Comparison of ENCODE assay signal across 14 cellular contexts in genomic region chr6:72689107-72689954, GRCh38.
A peak's percentile ranks its signal among the peaks of the same experiment; 100 is the strongest.
DNase-seq lines count a peak whose midpoint lies in the region; ATAC-seq, FAIRE-seq and TF ChIP-seq lines count a peak whose summit lies in the region.
"Had no signal": no experiment of that assay in that cellular context is flagged by ENCODE, and none has a peak within 500 bp of the region (broad histone marks: within the 10 kb centered on the region; RNA-seq: fewer than 3 reads in every experiment).

No MANE protein-coding gene starts in this region.

- no peak for TF ChIP-seq CTCF in fibroblast of mammary gland (conservative IDR thresholded peaks at IDR 0.05; ENCODE audit: control insufficient read depth, insufficient read depth, low read depth, low read length)
- TF ChIP-seq CTCF in CD14-positive monocyte (IDR thresholded peaks at IDR 0.05) = no peak

- no peak overlapping the region for H3K4me3 ChIP-seq in fibroblast of mammary gland (ENCODE audit: control insufficient read depth, low read depth, low read length)
- H3K4me3 ChIP-seq: skin epidermis, transverse colon had no signal

- intact Hi-C loops in CD14-positive monocyte (cut with micrococcal nuclease) = no loop called here

- DNase-seq in GM18507 (ENCODE audit: extremely low spot score, insufficient read length, low read depth) (peak; percentile 54), fibroblast of mammary gland (ENCODE audit: low read depth) (peak; percentile 42), NCI-H2227 (lab: John Stamatoyannopoulos, UW; ENCODE audit: unreplicated experiment) (no peak), NCI-H1436 treated with DMSO at 0.1 percent for 48 hours (lab: John Stamatoyannopoulos, UW) (no peak), CD14-positive monocyte (ENCODE audit: low spot score) (no peak), foreskin melanocyte (no peak)
- DNase-seq: effector memory CD8-positive, alpha-beta T cell; KG1; left ventricle myocardium superior; transverse colon had no signal

- no peaks in the 10 kb centered on the region for H3K4me1 Mint-ChIP-seq in CD14-positive monocyte

- peak; percentile 92 for ATAC-seq in GM21423 (IDR thresholded peaks at IDR 0.05; ENCODE audit: unreplicated experiment)
- peak; percentile 78 for ATAC-seq in HG03108 (IDR thresholded peaks at IDR 0.05; ENCODE audit: unreplicated experiment)
- ATAC-seq: effector memory CD8-positive, alpha-beta T cell; left ventricle myocardium superior had no signal

- no peaks in the 10 kb centered on the region for H3K9me3 Mint-ChIP-seq in CD14-positive monocyte
- H3K9me3 Mint-ChIP-seq: activated T-helper 2 cell treated with anti-CD3 and anti-CD28 coated beads, Interferon-gamma antibody, Interleukin-2, Interleukin-4, amounts not matched to agents 10 μg/mL and 5 μg/mL and 100 μg/mL, durations not matched to agents 14 hours and 24 hours and 36 hours; effector memory CD8-positive, alpha-beta T cell had no signal

- H3K4me3 Mint-ChIP-seq in CD14-positive monocyte = no peak overlapping the region
- H3K4me3 Mint-ChIP-seq: effector memory CD8-positive, alpha-beta T cell had no signal

- H3K27ac Mint-ChIP-seq in CD14-positive monocyte = peak overlapping the region in 1 of 7 donors; percentile 18
- H3K27ac Mint-ChIP-seq: activated T-helper 2 cell treated with anti-CD3 and anti-CD28 coated beads, Interferon-gamma antibody, Interleukin-2, Interleukin-4, amounts not matched to agents 10 μg/mL and 5 μg/mL and 100 μg/mL, durations not matched to agents 14 hours and 24 hours and 36 hours; effector memory CD8-positive, alpha-beta T cell had no signal

- H3K27me3 Mint-ChIP-seq in CD14-positive monocyte (ENCODE audit: low read depth in 3 of 3) = peaks cover 0 to 1% (median 0%) of the 10 kb centered on the region in 3 donors
- H3K27me3 Mint-ChIP-seq: effector memory CD8-positive, alpha-beta T cell had no signal

- H3K36me3 Mint-ChIP-seq in CD14-positive monocyte = peaks cover 0 to 2% of the 10 kb centered on the region in 2 donors

- FAIRE-seq in GM18507 (lab: Jason Lieb, UNC) = peak; percentile 98

Comparison
In these comparisons a context has a peak if more than half of its experiments do, and no peak if none do; other contexts are left out.
1. DNase-seq: peak in GM18507 (single experiment) and fibroblast of mammary gland (single experiment); none in NCI-H2227 (single experiment), NCI-H1436 treated with DMSO at 0.1 percent for 48 hours (single experiment), CD14-positive monocyte (single experiment) and foreskin melanocyte (single experiment).